In the genomic region with DNA sequence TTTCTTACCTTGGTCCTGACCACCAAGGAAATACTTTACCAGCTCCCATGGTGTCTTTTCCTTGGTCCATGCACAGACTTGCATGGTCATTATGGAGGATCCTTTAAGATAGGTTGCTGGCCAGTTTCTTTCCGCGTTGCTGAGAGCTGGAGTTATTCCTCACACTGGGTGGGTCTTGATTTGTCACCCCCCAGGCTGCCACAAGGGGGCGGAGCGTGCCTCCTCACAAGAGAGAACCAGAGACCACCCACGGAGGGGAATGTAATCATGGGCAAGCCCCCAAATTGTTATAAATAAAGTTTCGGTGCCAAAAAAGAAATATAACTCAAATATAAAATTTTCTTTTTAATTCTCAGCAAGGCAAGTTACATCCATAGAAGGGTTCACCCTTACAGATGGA, we compare ENCODE assay signal across 9 cellular contexts. TPM values are rescaled to one million over a fixed set of nuclear protein-coding genes. Genes with fewer than 3 reads are reported as not detected.
DNase-seq lines count a peak whose midpoint lies in the region; ATAC-seq, FAIRE-seq and TF ChIP-seq lines count a peak whose summit lies in the region.
"Had no signal": no experiment of that assay in that cellular context is flagged by ENCODE, and none has a peak within 500 bp of the region (broad histone marks: within the 10 kb centered on the region; RNA-seq: fewer than 3 reads in every experiment).

No MANE protein-coding gene starts in this region.

- H4K8ac ChIP-seq in H1 (ENCODE audit: extremely low read depth, insufficient read depth, low read length), result no peak overlapping the region

- 86% methylated on average over 6 of the region's 6 CpGs; no CpG with 5 or more reads in 1 of the 2 experiments for WGBS in H1 (ENCODE audit: extremely low coverage in 1 of 2, insufficient coverage in 1 of 2, insufficient read length in 1 of 2, insufficient replicate concordance in 2 of 2, low coverage in 1 of 2, low lambda C conversion rate in 2 of 2, missing lambda C conversion rate in 1 of 2), 2 experiments

- peaks cover 5% of the 10 kb centered on the region for H3K4me1 Mint-ChIP-seq in T-helper 17 cell

- H3K14ac ChIP-seq in H1 (ENCODE audit: insufficient read length), result no peak overlapping the region

- H4K20me1 ChIP-seq in H1 (replicated peaks in 1 of 2; ENCODE audit: control insufficient read depth in 1 of 2, insufficient read depth in 2 of 2, low read length in 2 of 2), result no peaks in the 10 kb centered on the region

- no peak overlapping the region for H3K56ac ChIP-seq in H1 (replicated peaks; ENCODE audit: insufficient read length, low read depth, low read length)

- no peak for TF ChIP-seq POLR2A in H1 (IDR thresholded peaks at IDR 0.05; ENCODE audit: control extremely low read depth in 1 of 2, low read depth in 2 of 2, low read length in 2 of 2)

- TF ChIP-seq RAD21 in H1 (IDR thresholded peaks at IDR 0.05 in 1 of 2, conservative IDR thresholded peaks at IDR 0.05 in 1 of 2; ENCODE audit: low read depth in 2 of 2, low read length in 2 of 2), result peak; percentile 49 to 71

- no peak overlapping the region for H4K5ac ChIP-seq in H1 (ENCODE audit: insufficient read length, low read depth, low read length)

- TF ChIP-seq CTCF in H1 (IDR thresholded peaks at IDR 0.05; ENCODE audit: control extremely low read depth in 1 of 3, insufficient read depth in 1 of 3, low read depth in 1 of 3, low read length in 3 of 3), result peak; percentile 23 to 54 (median 46); a peak in 3 of 4 replicates

- no peak overlapping the region for H3K9ac ChIP-seq in H1 (replicated peaks in 1 of 4; ENCODE audit: extremely low read depth in 1 of 4, low read depth in 3 of 4, low read length in 3 of 4)

- H2BK15ac ChIP-seq in H1 (ENCODE audit: low read length), result no peak overlapping the region

- no peak overlapping the region for H3K4me3 Mint-ChIP-seq in T-helper 17 cell

- no peak overlapping the region for H3K27ac Mint-ChIP-seq in T-helper 17 cell

- H3K27me3 ChIP-seq in H1 (replicated peaks in 1 of 4; ENCODE audit: control insufficient read depth in 3 of 4, extremely low read depth in 1 of 4, insufficient read depth in 3 of 4, low read length in 3 of 4), result no peaks in the 10 kb centered on the region

- no peaks in the 10 kb centered on the region for H3K36me3 ChIP-seq in H1 (ENCODE audit: control insufficient read depth in 2 of 4, insufficient read depth in 4 of 4, low read length in 3 of 4)

- peaks cover 2% of the 10 kb centered on the region for H3K36me3 Mint-ChIP-seq in T-helper 17 cell (ENCODE audit: low read depth)

- H3K4ac ChIP-seq in H1 (replicated peaks; ENCODE audit: insufficient read length, low read depth, low read length), result no peak overlapping the region

- ATAC-seq in T-helper 17 cell (no peak), HG03139 (IDR thresholded peaks at IDR 0.05; ENCODE audit: unreplicated experiment) (no peak)

- H3K27ac ChIP-seq in H1 (ENCODE audit: low read depth, low read length), result no peak overlapping the region

- H3K79me1 ChIP-seq in H1 (ENCODE audit: low read depth, low read length), result no peaks in the 10 kb centered on the region

- H2BK12ac ChIP-seq in H1 (ENCODE audit: low read depth, low read length), result no peak overlapping the region

- H4K91ac ChIP-seq in H1 (replicated peaks; ENCODE audit: insufficient read length, low read length), result no peak overlapping the region

- no peaks in the 10 kb centered on the region for H3K23me2 ChIP-seq in H1 (ENCODE audit: low read depth, low read length)

- no peak overlapping the region for H3K4me3 ChIP-seq in H1 (ENCODE audit: extremely low read depth in 1 of 4, insufficient read depth in 2 of 4, low read depth in 3 of 4, low read length in 4 of 4)

- no peak for TF ChIP-seq EP300 in H1 (IDR thresholded peaks at IDR 0.05; ENCODE audit: borderline replicate concordance in 1 of 2, low read depth in 2 of 2, low read length in 2 of 2)

- no peaks in the 10 kb centered on the region for H3K79me2 ChIP-seq in H1 (ENCODE audit: control insufficient read depth in 1 of 2, insufficient read depth in 2 of 2, low read length in 2 of 2)

- no peaks in the 10 kb centered on the region for H3K9me3 ChIP-seq in T-helper 17 cell (ENCODE audit: control insufficient read depth, low read length, poor library complexity, severe bottlenecking)
- H3K9me3 ChIP-seq in H1 (ENCODE audit: insufficient read depth in 2 of 2, low read depth in 1 of 2, low read length in 1 of 2), result peaks cover 6 to 7% of the 10 kb centered on the region in 2 experiments; a peak in 3 of 4 replicates

- H3K4me2 ChIP-seq in H1 (ENCODE audit: insufficient read depth in 1 of 2, low read depth in 2 of 2, low read length in 2 of 2), result no peak overlapping the region

- peak; percentile 61 for DNase-seq in DMS 273 (lab: John Stamatoyannopoulos, UW; ENCODE audit: unreplicated experiment)
- DNase-seq in DMS 273 treated with DMSO at 0.1 percent for 48 hours (lab: John Stamatoyannopoulos, UW), result no peak
- DNase-seq in T-helper 17 cell, result peak in 2 of 3 donors; percentile 13 to 18
- peak in 1 of 2 experiments; percentile 74 for DNase-seq in H1 (ENCODE audit: low read depth in 1 of 2, low spot score in 2 of 2)
- DNase-seq in stimulated activated CD8-positive, alpha-beta memory T cell treated with anti-CD3 and anti-CD28 coated beads, Interleukin-12 subunit alpha, Interleukin-12 subunit beta, amount 100 ng/mL, for 4 hours (ENCODE audit: low read depth), result peak; percentile 18
- no peak for DNase-seq in EL
- no peak for DNase-seq in CD1c-positive myeloid dendritic cell (ENCODE audit: extremely low spot score)

- CTCF ChIA-PET in H1 (lab: Charles Lee; ENCODE audit: partially characterized antibody), result interaction anchor here (0.7 to 0.9 kb wide), 2 partner anchors 9 to 17 kb away, joined by 3 read pairs; no protein-coding TSS in a partner anchor

- H2AK5ac ChIP-seq in H1 (ENCODE audit: low read depth, low read length), result no peak overlapping the region

- H3K18ac ChIP-seq in H1 (ENCODE audit: extremely low read depth, low read length), result no peak overlapping the region

- H3K27me3 Mint-ChIP-seq in T-helper 17 cell, result peaks cover 9% of the 10 kb centered on the region

- H2AFZ ChIP-seq in H1 (ENCODE audit: low read length), result no peak overlapping the region

- H2BK20ac ChIP-seq in H1 (ENCODE audit: low read length), result peak overlapping the region; percentile 90; the same call in 1 of the 2 replicates

- no peak overlapping the region for H3K23ac ChIP-seq in H1 (ENCODE audit: insufficient read length)

- no peak overlapping the region for H2BK120ac ChIP-seq in H1 (replicated peaks; ENCODE audit: low read depth, low read length)

- POLR2A ChIA-PET in H1 (lab: Charles Lee; ENCODE audit: partially characterized antibody), result interaction anchor here (1.3 kb wide), 1 partner anchor 10 kb away, joined by 6 read pairs; a partner anchor contains a TSS

- FAIRE-seq in H1 (lab: Jason Lieb, UNC), result no peak
- FAIRE-seq: A204.1 had no signal

- H2BK5ac ChIP-seq in H1 (ENCODE audit: low read depth, low read length), result no peak overlapping the region

- H3K4me1 ChIP-seq in H1 (replicated peaks in 1 of 4; ENCODE audit: control insufficient read depth in 3 of 4, insufficient read depth in 4 of 4, low read length in 3 of 4), result no peaks in the 10 kb centered on the region

TF ChIP-seq in H1, 55 proteins besides CTCF, POLR2A, EP300 and RAD21:
- TF ChIP-seq SIRT6 (IDR thresholded peaks at IDR 0.05; ENCODE audit: low read length) (no peak), KDM5A (IDR thresholded peaks at IDR 0.05; ENCODE audit: low read length) (no peak), FOSL1 (IDR thresholded peaks at IDR 0.05; ENCODE audit: insufficient read depth, low read depth, low read length) (no peak), TEAD4 (IDR thresholded peaks at IDR 0.05; ENCODE audit: low read depth, low read length) (no peak), BACH1 (IDR thresholded peaks at IDR 0.05; ENCODE audit: low read length) (no peak), RXRA (IDR thresholded peaks at IDR 0.05; ENCODE audit: insufficient read depth, low read depth, low read length) (no peak), TCF12 (IDR thresholded peaks at IDR 0.05; ENCODE audit: low read depth, low read length) (no peak), SP1 (IDR thresholded peaks at IDR 0.05; ENCODE audit: low read depth, low read length) (no peak), PHF8 (conservative IDR thresholded peaks at IDR 0.05; ENCODE audit: low read depth, low read length) (no peak), GABPA (IDR thresholded peaks at IDR 0.05; ENCODE audit: borderline replicate concordance, insufficient read depth, low read length) (no peak), MAFK (IDR thresholded peaks at IDR 0.05; ENCODE audit: low read depth, low read length) (no peak), NANOG (IDR thresholded peaks at IDR 0.05; ENCODE audit: insufficient read depth, low read depth, low read length, poor library complexity, severe bottlenecking) (no peak), SP2 (IDR thresholded peaks at IDR 0.05; ENCODE audit: low read length) (no peak), JUN (IDR thresholded peaks at IDR 0.05; ENCODE audit: low read depth, low read length) (no peak)
TF ChIP-seq in H1: peak in this region for 0.

RNA-seq across cellular contexts. Expression of a gene that starts 10.5 kb away (rescaled TPM):
- total RNA-seq in T-helper 17 cell, result 10 to 100 TPM; 14.3 to 16.6 TPM
- total RNA-seq in H1 (2021; fragmentation: NEBNext Ultra II Directional; extraction: Animal tissue kit (Norgen Biotek cat#: 25700)), result 146 and 149 TPM in 2 replicates
- polyA plus RNA-seq in H1 (2011; rRNA removed), result 50.4 and 67.6 TPM in 2 replicates
- polyA plus RNA-seq in H1 (2011; cell fraction: cytosol; rRNA removed), result 76.4 TPM
- polyA plus RNA-seq in H1 (2011; cell fraction: nucleus; rRNA removed), result 67.0 TPM
- polyA plus RNA-seq in H1 (2012, experiment 1 of 2), result 66.2 to 90.3 TPM (median 78.6 TPM) in 4 replicates
- 5.6 TPM for polyA plus RNA-seq in H1 (2012, experiment 2 of 2)
- 87.4 TPM for polyA plus RNA-seq in H1 (2013, experiment 1 of 2)
- polyA plus RNA-seq in H1 (2013, experiment 2 of 2), result 86.9 TPM
- 147 and 171 TPM in 2 replicates for polyA minus RNA-seq in H1 (2011; rRNA and poly(A)+ RNA removed)
- 117 TPM for polyA minus RNA-seq in H1 (2011; cell fraction: cytosol; rRNA and poly(A)+ RNA removed)
- polyA minus RNA-seq in H1 (2011; cell fraction: nucleus; rRNA and poly(A)+ RNA removed), result 216 TPM

Comparison
In these comparisons a context has a peak if more than half of its experiments do, and no peak if none do; other contexts are left out.
1. DNase-seq: peak in DMS 273 (single experiment), T-helper 17 cell (2 of 3) and stimulated activated CD8-positive, alpha-beta memory T cell treated with anti-CD3 and anti-CD28 coated beads, Interleukin-12 subunit alpha, Interleukin-12 subunit beta, amount 100 ng/mL, for 4 hours (single experiment); none in DMS 273 treated with DMSO at 0.1 percent for 48 hours (single experiment), EL (single experiment) and CD1c-positive myeloid dendritic cell (single experiment).